ENCODE assay signal across 1 cellular context in the genomic region with DNA sequence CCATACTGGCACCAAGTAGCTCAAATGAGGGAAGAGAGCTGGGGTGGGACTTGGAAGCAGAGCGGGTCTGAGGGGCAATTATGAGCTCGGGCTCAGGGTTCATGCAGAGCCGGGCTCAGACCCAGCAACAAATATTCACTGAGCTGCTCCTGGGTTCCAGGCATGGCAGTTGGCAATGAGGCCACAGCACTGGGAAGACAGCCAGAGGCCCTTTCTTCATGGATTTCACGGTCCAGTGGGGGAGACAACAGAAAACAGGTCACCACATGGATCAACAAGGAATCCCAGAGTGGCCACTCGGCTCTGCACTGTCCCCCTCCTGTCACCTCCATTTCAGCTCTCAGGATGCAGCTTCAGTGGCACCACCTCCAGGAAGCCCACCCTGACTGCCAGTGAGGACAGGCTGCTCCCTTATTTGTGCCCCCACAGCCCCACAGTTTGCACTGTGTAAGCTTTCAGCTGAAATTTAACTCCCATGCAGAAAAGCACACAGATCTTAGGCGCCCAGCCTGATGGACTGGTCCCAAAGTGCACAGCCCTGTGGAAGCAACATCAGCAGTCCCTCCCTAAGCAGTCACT.
TF ChIP-seq lines count a peak whose summit lies in the region.

No MANE protein-coding gene starts in this region.

TF ChIP-seq in HCT116, 20 proteins besides CTCF, POLR2A, EP300 and RAD21 (continued from another document):
- no peak for TF ChIP-seq SIN3A (IDR thresholded peaks at IDR 0.05; ENCODE audit: low read depth)
- TF ChIP-seq, protein P1, sequence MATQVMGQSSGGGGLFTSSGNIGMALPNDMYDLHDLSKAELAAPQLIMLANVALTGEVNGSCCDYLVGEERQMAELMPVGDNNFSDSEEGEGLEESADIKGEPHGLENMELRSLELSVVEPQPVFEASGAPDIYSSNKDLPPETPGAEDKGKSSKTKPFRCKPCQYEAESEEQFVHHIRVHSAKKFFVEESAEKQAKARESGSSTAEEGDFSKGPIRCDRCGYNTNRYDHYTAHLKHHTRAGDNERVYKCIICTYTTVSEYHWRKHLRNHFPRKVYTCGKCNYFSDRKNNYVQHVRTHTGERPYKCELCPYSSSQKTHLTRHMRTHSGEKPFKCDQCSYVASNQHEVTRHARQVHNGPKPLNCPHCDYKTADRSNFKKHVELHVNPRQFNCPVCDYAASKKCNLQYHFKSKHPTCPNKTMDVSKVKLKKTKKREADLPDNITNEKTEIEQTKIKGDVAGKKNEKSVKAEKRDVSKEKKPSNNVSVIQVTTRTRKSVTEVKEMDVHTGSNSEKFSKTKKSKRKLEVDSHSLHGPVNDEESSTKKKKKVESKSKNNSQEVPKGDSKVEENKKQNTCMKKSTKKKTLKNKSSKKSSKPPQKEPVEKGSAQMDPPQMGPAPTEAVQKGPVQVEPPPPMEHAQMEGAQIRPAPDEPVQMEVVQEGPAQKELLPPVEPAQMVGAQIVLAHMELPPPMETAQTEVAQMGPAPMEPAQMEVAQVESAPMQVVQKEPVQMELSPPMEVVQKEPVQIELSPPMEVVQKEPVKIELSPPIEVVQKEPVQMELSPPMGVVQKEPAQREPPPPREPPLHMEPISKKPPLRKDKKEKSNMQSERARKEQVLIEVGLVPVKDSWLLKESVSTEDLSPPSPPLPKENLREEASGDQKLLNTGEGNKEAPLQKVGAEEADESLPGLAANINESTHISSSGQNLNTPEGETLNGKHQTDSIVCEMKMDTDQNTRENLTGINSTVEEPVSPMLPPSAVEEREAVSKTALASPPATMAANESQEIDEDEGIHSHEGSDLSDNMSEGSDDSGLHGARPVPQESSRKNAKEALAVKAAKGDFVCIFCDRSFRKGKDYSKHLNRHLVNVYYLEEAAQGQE (IDR thresholded peaks at IDR 0.05; ENCODE audit: low read depth), result no peak
- no peak for TF ChIP-seq ZNF274 (IDR thresholded peaks at IDR 0.05; ENCODE audit: low read depth, low read length)
- no peak for TF ChIP-seq CBX3 (IDR thresholded peaks at IDR 0.05; ENCODE audit: low read depth)
- TF ChIP-seq SP1 (IDR thresholded peaks at IDR 0.05; ENCODE audit: low read depth), result no peak
- TF ChIP-seq, protein P2, sequence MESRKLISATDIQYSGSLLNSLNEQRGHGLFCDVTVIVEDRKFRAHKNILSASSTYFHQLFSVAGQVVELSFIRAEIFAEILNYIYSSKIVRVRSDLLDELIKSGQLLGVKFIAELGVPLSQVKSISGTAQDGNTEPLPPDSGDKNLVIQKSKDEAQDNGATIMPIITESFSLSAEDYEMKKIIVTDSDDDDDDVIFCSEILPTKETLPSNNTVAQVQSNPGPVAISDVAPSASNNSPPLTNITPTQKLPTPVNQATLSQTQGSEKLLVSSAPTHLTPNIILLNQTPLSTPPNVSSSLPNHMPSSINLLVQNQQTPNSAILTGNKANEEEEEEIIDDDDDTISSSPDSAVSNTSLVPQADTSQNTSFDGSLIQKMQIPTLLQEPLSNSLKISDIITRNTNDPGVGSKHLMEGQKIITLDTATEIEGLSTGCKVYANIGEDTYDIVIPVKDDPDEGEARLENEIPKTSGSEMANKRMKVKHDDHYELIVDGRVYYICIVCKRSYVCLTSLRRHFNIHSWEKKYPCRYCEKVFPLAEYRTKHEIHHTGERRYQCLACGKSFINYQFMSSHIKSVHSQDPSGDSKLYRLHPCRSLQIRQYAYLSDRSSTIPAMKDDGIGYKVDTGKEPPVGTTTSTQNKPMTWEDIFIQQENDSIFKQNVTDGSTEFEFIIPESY (IDR thresholded peaks at IDR 0.05; ENCODE audit: extremely low read depth, insufficient replicate concordance, low read length), result no peak
- no peak for TF ChIP-seq JUND (IDR thresholded peaks at IDR 0.05)
- no peak for TF ChIP-seq CEBPB (IDR thresholded peaks at IDR 0.05; ENCODE audit: low read depth)
- TF ChIP-seq, protein P3, sequence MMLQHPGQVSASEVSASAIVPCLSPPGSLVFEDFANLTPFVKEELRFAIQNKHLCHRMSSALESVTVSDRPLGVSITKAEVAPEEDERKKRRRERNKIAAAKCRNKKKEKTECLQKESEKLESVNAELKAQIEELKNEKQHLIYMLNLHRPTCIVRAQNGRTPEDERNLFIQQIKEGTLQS (IDR thresholded peaks at IDR 0.05), result no peak
